8 cellular contexts compared by ENCODE assay signal in the genomic region with DNA sequence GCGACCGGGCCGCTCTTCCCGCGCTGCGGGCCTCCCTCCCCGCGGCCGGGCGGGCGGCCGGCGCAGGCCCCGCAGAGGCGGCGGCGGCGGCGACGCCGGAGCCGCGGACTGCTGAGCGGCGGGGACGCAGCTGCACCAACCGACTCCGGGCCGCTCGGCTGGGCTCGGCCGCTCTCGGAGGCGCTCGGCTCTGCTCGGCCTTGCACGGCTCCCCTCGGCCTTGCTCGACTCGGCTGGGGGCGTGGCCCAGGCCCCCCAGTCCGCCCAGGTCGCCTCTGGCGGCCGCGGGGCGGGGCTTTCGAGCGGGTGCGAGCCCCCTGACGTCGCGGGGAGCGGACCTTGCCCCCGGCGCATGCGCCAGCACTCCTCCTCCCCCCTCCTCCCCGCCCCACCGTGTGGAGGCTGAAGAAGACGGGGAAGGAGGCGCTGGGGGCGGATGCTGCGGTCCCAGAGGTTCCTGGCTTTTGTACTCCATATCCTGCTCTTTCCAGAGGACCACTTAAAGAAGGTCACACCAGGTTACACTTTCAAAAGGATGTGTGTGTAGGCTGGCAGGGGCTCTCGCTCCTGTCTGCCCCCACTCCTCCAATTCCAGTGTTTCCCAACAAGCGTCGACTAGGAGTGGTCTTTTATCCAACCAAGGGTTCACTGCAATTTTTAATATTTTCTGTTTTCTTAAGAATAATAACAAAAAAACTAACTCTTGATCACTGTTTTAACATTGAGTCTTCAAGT. TPM values are rescaled to one million over a fixed set of nuclear protein-coding genes. Genes with fewer than 3 reads are reported as not detected.
DNase-seq lines count a peak whose midpoint lies in the region; ATAC-seq and TF ChIP-seq lines count a peak whose summit lies in the region.

A gene with protein sequence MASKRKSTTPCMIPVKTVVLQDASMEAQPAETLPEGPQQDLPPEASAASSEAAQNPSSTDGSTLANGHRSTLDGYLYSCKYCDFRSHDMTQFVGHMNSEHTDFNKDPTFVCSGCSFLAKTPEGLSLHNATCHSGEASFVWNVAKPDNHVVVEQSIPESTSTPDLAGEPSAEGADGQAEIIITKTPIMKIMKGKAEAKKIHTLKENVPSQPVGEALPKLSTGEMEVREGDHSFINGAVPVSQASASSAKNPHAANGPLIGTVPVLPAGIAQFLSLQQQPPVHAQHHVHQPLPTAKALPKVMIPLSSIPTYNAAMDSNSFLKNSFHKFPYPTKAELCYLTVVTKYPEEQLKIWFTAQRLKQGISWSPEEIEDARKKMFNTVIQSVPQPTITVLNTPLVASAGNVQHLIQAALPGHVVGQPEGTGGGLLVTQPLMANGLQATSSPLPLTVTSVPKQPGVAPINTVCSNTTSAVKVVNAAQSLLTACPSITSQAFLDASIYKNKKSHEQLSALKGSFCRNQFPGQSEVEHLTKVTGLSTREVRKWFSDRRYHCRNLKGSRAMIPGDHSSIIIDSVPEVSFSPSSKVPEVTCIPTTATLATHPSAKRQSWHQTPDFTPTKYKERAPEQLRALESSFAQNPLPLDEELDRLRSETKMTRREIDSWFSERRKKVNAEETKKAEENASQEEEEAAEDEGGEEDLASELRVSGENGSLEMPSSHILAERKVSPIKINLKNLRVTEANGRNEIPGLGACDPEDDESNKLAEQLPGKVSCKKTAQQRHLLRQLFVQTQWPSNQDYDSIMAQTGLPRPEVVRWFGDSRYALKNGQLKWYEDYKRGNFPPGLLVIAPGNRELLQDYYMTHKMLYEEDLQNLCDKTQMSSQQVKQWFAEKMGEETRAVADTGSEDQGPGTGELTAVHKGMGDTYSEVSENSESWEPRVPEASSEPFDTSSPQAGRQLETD (minus strand): TSS at position 196 of the 735 bp plus-strand sequence. CDS start 112,815 bp downstream, outside the sequence.

- H3K27me3 ChIP-seq in CD8-positive, alpha-beta memory T cell (ENCODE audit: insufficient read depth, low read length, poor library complexity, severe bottlenecking) = no peaks in the 10 kb centered on the region
- no peaks in the 10 kb centered on the region for H3K27me3 ChIP-seq in lung (ENCODE audit: control insufficient read depth, insufficient read depth)

- POLR2A ChIA-PET in CD8-positive, alpha-beta memory T cell (lab: Charles Lee) = no interaction called here

- H3K36me3 Mint-ChIP-seq in CD8-positive, alpha-beta memory T cell = peaks cover 0 to 1% (median 0%) of the 10 kb centered on the region in 3 donors

- no peaks in the 10 kb centered on the region for H3K9me3 ChIP-seq in CD8-positive, alpha-beta memory T cell (ENCODE audit: low read length)
- no peaks in the 10 kb centered on the region for H3K9me3 ChIP-seq in lung (ENCODE audit: control insufficient read depth in 2 of 2, insufficient read depth in 1 of 2, low read length in 1 of 2)

- H3K36me3 ChIP-seq in CD8-positive, alpha-beta memory T cell (ENCODE audit: insufficient read depth, low read length) = no peaks in the 10 kb centered on the region
- no peaks in the 10 kb centered on the region for H3K36me3 ChIP-seq in lung (ENCODE audit: control insufficient read depth in 2 of 2, insufficient read depth in 2 of 2, low read length in 2 of 2)

- H3K4me3 Mint-ChIP-seq in CD8-positive, alpha-beta memory T cell = peak within 1 kb of the TSS; percentile 84 to 95 (median 86)

- H3K4me3 ChIP-seq in CD8-positive, alpha-beta memory T cell (ENCODE audit: low read length) = peak within 1 kb of the TSS; percentile 68
- peak within 1 kb of the TSS; percentile 77 for H3K4me3 ChIP-seq in lung

- ATAC-seq in lung (ENCODE audit: insufficient read depth, low FRiP score) = peak; percentile 97

- peak within 1 kb of the TSS; percentile 28 to 99 (median 84) for H3K27ac Mint-ChIP-seq in CD8-positive, alpha-beta memory T cell

- TF ChIP-seq CTCF in GM20000 (IDR thresholded peaks at IDR 0.05; ENCODE audit: extremely low read depth, missing control alignments) (no peak), lung (IDR thresholded peaks at IDR 0.05; ENCODE audit: control extremely low read depth, extremely low read depth) (no peak)

- DNase-seq in CD8-positive, alpha-beta memory T cell = peak; percentile 96 to 98 (median 97)
- DNase-seq in GM20000 (ENCODE audit: low spot score) (peak; percentile 100), HS-5 (ENCODE audit: low read depth) (peak; percentile 89), NK-92 (lab: John Stamatoyannopoulos, UW; ENCODE audit: unreplicated experiment) (peak; percentile 72), lung (ENCODE audit: low spot score) (peak; percentile 94)
- peak; percentile 98 for DNase-seq in activated CD8-positive, alpha-beta memory T cell treated with anti-CD3 and anti-CD28 coated beads for 24 hours
- DNase-seq in effector CD4-positive, alpha-beta T cell = peak; percentile 90
- DNase-seq in stimulated activated CD4-positive, alpha-beta T cell treated with anti-CD3 and anti-CD28 coated beads, TNF-alpha, amount 100 ng/mL, for 4 hours (ENCODE audit: low read depth in 3 of 3) = peak; percentile 91 to 96 (median 93)

- peaks cover 10% of the 10 kb centered on the region for H3K4me1 ChIP-seq in CD8-positive, alpha-beta memory T cell (ENCODE audit: insufficient read depth, low read length)
- peaks cover 2 to 4% of the 10 kb centered on the region in 2 donors for H3K4me1 ChIP-seq in lung (ENCODE audit: control insufficient read depth in 2 of 2, insufficient read depth in 2 of 2, low read length in 2 of 2)

- H3K9me3 Mint-ChIP-seq in CD8-positive, alpha-beta memory T cell = no peaks in the 10 kb centered on the region

- H3K27me3 Mint-ChIP-seq in CD8-positive, alpha-beta memory T cell = no peaks in the 10 kb centered on the region

- peak within 1 kb of the TSS; percentile 66 for H3K27ac ChIP-seq in CD8-positive, alpha-beta memory T cell (ENCODE audit: low read depth, low read length)
- H3K27ac ChIP-seq in lung (ENCODE audit: low read depth in 1 of 2, low read length in 1 of 2) = peak within 1 kb of the TSS; percentile 91 to 96

- peaks cover 16 to 23% (median 17%) of the 10 kb centered on the region in 3 donors for H3K4me1 Mint-ChIP-seq in CD8-positive, alpha-beta memory T cell

- CTCF ChIA-PET in CD8-positive, alpha-beta memory T cell (lab: Charles Lee) = interaction anchor here (1.2 kb wide), 1 partner anchor 10 kb away, joined by 3 read pairs; no protein-coding TSS in a partner anchor

- 0 to 1% methylated on average over 35 to 66 of the region's 66 CpGs for WGBS in lung, 2 donors

RNA-seq across cellular contexts. Expression of the gene that starts here (rescaled TPM):
- total RNA-seq in CD8-positive, alpha-beta memory T cell = 10 to 100 TPM; 12.7 to 15.3 TPM
- polyA plus RNA-seq in CD8-positive, alpha-beta memory T cell = 12.1 TPM
- total RNA-seq in lung = 10 to 100 TPM; 23.3 to 48.2 TPM
- polyA plus RNA-seq in lung = 10 to 100 TPM in 1 of 2 donors, 1 to 10 TPM in 1; 8.3 to 12.7 TPM

Comparison
In these comparisons a context has a peak if more than half of its experiments do, and no peak if none do; other contexts are left out.
1. Peak in every context shown above with its lines: DNase-seq, ATAC-seq, H3K4me3 ChIP-seq and H3K27ac ChIP-seq.